ENCODE assay signal across 8 cellular contexts in the genomic region with DNA sequence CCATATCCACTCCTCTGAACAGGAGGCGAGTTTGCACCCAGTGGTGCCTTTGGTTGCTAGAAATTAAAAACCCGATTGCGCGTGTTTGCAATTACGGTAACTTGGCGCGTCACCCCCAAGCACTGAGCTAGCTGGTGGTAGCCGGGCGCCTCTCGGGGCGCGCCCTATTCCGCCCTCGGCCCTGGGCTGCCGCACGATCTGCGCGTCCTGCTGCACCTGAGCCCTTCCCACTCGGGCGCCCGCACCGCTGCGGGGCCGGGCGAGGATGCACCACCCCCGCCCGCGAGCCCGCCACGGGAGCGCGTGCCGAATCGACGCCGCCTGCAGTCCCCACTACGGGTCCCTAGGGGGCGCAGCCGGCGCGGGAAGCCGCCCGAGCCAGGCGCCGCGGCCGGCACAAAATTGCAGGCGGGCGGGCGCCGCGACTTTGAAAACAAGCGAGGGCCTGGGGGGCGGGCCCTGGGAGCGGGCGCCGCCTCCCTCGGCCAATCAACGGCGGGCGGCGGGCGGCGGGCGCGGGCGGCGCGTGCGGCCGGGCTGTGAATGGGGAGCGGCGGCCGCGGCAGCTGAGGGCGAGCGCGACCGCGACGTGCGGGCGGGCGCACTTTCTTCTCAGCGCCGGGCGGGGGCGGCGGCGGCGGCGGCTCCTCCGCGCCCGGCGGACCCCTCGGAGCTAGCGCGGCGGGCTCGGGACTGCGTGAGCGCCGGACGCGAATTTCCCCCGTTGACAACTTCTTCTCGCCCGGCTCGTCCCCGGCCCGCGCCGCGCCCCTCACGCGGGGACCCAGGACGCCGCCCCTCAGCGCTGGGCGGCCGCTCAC. TPM values are rescaled to one million over a fixed set of nuclear protein-coding genes. Genes with fewer than 3 reads are reported as not detected.
DNase-seq lines count a peak whose midpoint lies in the region; ATAC-seq lines count a peak whose summit lies in the region.

A gene with protein sequence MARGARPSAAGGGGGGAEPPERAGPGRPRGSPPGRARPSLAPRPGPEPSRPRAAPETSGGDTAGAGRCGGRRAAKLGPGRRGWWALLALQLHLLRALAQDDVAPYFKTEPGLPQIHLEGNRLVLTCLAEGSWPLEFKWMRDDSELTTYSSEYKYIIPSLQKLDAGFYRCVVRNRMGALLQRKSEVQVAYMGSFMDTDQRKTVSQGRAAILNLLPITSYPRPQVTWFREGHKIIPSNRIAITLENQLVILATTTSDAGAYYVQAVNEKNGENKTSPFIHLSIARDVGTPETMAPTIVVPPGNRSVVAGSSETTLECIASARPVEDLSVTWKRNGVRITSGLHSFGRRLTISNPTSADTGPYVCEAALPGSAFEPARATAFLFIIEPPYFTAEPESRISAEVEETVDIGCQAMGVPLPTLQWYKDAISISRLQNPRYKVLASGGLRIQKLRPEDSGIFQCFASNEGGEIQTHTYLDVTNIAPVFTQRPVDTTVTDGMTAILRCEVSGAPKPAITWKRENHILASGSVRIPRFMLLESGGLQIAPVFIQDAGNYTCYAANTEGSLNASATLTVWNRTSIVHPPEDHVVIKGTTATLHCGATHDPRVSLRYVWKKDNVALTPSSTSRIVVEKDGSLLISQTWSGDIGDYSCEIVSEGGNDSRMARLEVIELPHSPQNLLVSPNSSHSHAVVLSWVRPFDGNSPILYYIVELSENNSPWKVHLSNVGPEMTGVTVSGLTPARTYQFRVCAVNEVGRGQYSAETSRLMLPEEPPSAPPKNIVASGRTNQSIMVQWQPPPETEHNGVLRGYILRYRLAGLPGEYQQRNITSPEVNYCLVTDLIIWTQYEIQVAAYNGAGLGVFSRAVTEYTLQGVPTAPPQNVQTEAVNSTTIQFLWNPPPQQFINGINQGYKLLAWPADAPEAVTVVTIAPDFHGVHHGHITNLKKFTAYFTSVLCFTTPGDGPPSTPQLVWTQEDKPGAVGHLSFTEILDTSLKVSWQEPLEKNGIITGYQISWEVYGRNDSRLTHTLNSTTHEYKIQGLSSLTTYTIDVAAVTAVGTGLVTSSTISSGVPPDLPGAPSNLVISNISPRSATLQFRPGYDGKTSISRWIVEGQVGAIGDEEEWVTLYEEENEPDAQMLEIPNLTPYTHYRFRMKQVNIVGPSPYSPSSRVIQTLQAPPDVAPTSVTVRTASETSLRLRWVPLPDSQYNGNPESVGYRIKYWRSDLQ (N-terminal part only) (plus strand): TSS at position 602 of the 821 bp plus-strand sequence. CDS start 335 bp downstream, outside the sequence.

- peak; percentile 95 for DNase-seq in CD1c-positive myeloid dendritic cell (ENCODE audit: extremely low spot score)
- DNase-seq in NK-92 (lab: John Stamatoyannopoulos, UW; ENCODE audit: unreplicated experiment) = peak; percentile 9
- peak; percentile 95 for DNase-seq in activated T-cell treated with anti-CD3 and anti-CD28 coated beads, Interleukin-2, amount 50 U/mL, for 1 hour
- peak; percentile 96 for DNase-seq in myocyte (ENCODE audit: low read depth)
- DNase-seq in stimulated activated CD8-positive, alpha-beta memory T cell treated with anti-CD3 and anti-CD28 coated beads, Interleukin-7, amount 100 ng/mL, for 1 hour (ENCODE audit: low read depth in 2 of 2) = peak; percentile 79 to 83

- peak; percentile 94 for ATAC-seq in GM19463 (IDR thresholded peaks at IDR 0.05; ENCODE audit: unreplicated experiment)
- peak; percentile 55 for ATAC-seq in HG03575 (IDR thresholded peaks at IDR 0.05; ENCODE audit: extremely low read depth, insufficient number of reproducible peaks, low FRiP score, unreplicated experiment)
- peak; percentile 96 for ATAC-seq in esophagus mucosa

RNA-seq across cellular contexts. Expression of the gene that starts here (rescaled TPM):
- total RNA-seq in esophagus mucosa (1.0 TPM), myocyte (1.9 and 2.8 TPM in 2 replicates)
- 2.3 TPM for polyA plus RNA-seq in myocyte (2012)

Comparison
In these comparisons a context has a peak if more than half of its experiments do, and no peak if none do; other contexts are left out.
1. Peak in every context shown above with its lines: DNase-seq and ATAC-seq.
2. DNase-seq: peak in every context shown above with its lines; median percentile 96 in myocyte; 95 in CD1c-positive myeloid dendritic cell; 95 in activated T-cell treated with anti-CD3 and anti-CD28 coated beads, Interleukin-2, amount 50 U/mL, for 1 hour; 81 in stimulated activated CD8-positive, alpha-beta memory T cell treated with anti-CD3 and anti-CD28 coated beads, Interleukin-7, amount 100 ng/mL, for 1 hour; 9 in NK-92.